Comparison of ENCODE assay signal across 19 cellular contexts in genomic region chr5:137923856-137924255, GRCh38. TPM values are rescaled to one million over a fixed set of nuclear protein-coding genes. Genes with fewer than 3 reads are reported as not detected.
DNase-seq lines count a peak whose midpoint lies in the region; ATAC-seq and TF ChIP-seq lines count a peak whose summit lies in the region.
"Had no signal": no experiment of that assay in that cellular context is flagged by ENCODE, and none has a peak within 500 bp of the region (broad histone marks: within the 10 kb centered on the region; RNA-seq: fewer than 3 reads in every experiment).

No MANE protein-coding gene starts in this region.

- H3K4me1 Mint-ChIP-seq in HFFc6 (ENCODE audit: low read depth) = peaks cover 19% of the 10 kb centered on the region
- H3K4me1 Mint-ChIP-seq: brain; CD8-positive, alpha-beta memory T cell had no signal

- H3K4me3 ChIP-seq in fibroblast of villous mesenchyme (ENCODE audit: low read depth, low read length) = no peak overlapping the region
- H3K4me3 ChIP-seq: suprapubic skin had no signal

- ATAC-seq in GM19467 (IDR thresholded peaks at IDR 0.05; ENCODE audit: unreplicated experiment) = no peak
- ATAC-seq: foreskin keratinocyte had no signal

- no peak; the same call in 1 of the 2 replicates for TF ChIP-seq CTCF in HFFc6 (IDR thresholded peaks at IDR 0.05)
- peak; percentile 32 for TF ChIP-seq CTCF in fibroblast of villous mesenchyme (IDR thresholded peaks at IDR 0.05; ENCODE audit: insufficient read depth, low read depth, low read length)

- DNase-seq in HFFc6 = no peak
- peak; percentile 45 for DNase-seq in fibroblast of villous mesenchyme (ENCODE audit: low read depth)
- peak; percentile 80 for DNase-seq in superior temporal gyrus (ENCODE audit: extremely low spot score)
- no peak for DNase-seq in activated CD8-positive, alpha-beta memory T cell treated with anti-CD3 and anti-CD28 coated beads, Interleukin-2, amount 50 U/mL, for 48 hours
- no peak for DNase-seq in occipital lobe (lab: John Stamatoyannopoulos, UW)
- DNase-seq: activated effector memory CD4-positive, alpha-beta T cell treated with Interleukin-2 at 50 U/mL for 16 hours; CD8-positive, alpha-beta memory T cell; effector CD8-positive, alpha-beta T cell; foreskin keratinocyte; mammary epithelial cell; MV-4-11; NCI-H2029; NCI-H524 treated with DMSO at 0.1 percent for 48 hours had no signal

- no peak overlapping the region for H3K4me3 Mint-ChIP-seq in HFFc6
- H3K4me3 Mint-ChIP-seq: brain; CD8-positive, alpha-beta memory T cell had no signal

- peak overlapping the region; percentile 2; the same call in 1 of the 2 replicates for H3K27ac Mint-ChIP-seq in HFFc6
- H3K27ac Mint-ChIP-seq: brain; CD8-positive, alpha-beta memory T cell had no signal

- H3K27me3 Mint-ChIP-seq in HFFc6 (ENCODE audit: insufficient read depth) = no peaks in the 10 kb centered on the region
- H3K27me3 Mint-ChIP-seq: brain; CD8-positive, alpha-beta memory T cell had no signal

- peaks cover 2% of the 10 kb centered on the region; the same call in 1 of the 2 replicates for H3K36me3 Mint-ChIP-seq in HFFc6 (ENCODE audit: low read depth)
- H3K36me3 Mint-ChIP-seq: brain had no signal

- H3K9me3 Mint-ChIP-seq in HFFc6 = no peaks in the 10 kb centered on the region
- H3K9me3 Mint-ChIP-seq: brain; CD8-positive, alpha-beta memory T cell had no signal

- peak overlapping the region; percentile 59 for H3K27ac ChIP-seq in angular gyrus (ENCODE audit: low read depth, low read length)
- H3K27ac ChIP-seq: foreskin keratinocyte, suprapubic skin had no signal

RNA-seq across cellular contexts. Expression of gene PKD2L2, which starts 34.6 kb away (rescaled TPM):
- not detected for total RNA-seq in HFFc6 (2021; fragmentation: NEBNext Ultra II Directional; extraction: Animal tissue kit (Norgen Biotek cat#: 25700))
- total RNA-seq in fibroblast of villous mesenchyme (not detected in 2 replicates), occipital lobe (not detected)
- total RNA-seq: activated CD8-positive, alpha-beta memory T cell treated with anti-CD3 and anti-CD28 coated beads for 36 hours; CD8-positive, alpha-beta memory T cell; Daoy; foreskin keratinocyte; mammary epithelial cell; suprapubic skin had no signal

RNA-seq across cellular contexts. Expression of gene MYOT, which starts 56.2 kb away (rescaled TPM):
- total RNA-seq in HFFc6 (2021; fragmentation: NEBNext Ultra II Directional; extraction: Animal tissue kit (Norgen Biotek cat#: 25700)) = not detected
- total RNA-seq in fibroblast of villous mesenchyme = not detected in 2 replicates
- total RNA-seq in occipital lobe = 0.31 TPM
- total RNA-seq: activated CD8-positive, alpha-beta memory T cell treated with anti-CD3 and anti-CD28 coated beads for 36 hours; CD8-positive, alpha-beta memory T cell; Daoy had no signal

Comparison
In these comparisons a context has a peak if more than half of its experiments do, and no peak if none do; other contexts are left out.
1. DNase-seq: peak in fibroblast of villous mesenchyme (single experiment) and superior temporal gyrus (single experiment); none in HFFc6 (single experiment), activated CD8-positive, alpha-beta memory T cell treated with anti-CD3 and anti-CD28 coated beads, Interleukin-2, amount 50 U/mL, for 48 hours (single experiment) and occipital lobe (single experiment).